In the genomic region with DNA sequence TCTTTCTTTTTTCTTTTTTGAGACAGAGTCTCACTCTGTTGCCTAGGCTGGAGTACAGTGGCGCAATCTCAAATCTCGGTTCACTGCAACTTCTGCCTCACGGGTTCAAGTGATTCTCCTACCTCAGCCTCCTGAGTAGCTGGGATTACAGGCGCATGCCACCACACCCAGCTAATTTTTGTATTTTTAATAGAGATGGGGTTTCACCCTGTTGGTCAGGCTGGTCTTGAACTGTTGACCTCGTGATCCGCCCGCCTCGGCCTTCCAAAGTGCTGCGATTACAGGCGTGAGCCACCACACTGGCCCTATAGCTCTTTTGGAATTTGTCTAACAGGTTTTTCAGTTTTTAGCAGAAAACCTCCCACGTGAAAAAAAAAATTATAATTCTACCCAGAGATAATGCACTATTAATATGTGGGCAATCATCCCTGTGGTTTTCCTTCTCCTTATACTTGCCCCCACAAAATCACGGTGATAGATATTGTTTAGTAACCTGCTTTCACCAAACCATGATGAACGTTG, we compare ENCODE assay signal across 1 cellular context.
TF ChIP-seq lines count a peak whose summit lies in the region.

No MANE protein-coding gene starts in this region.

TF ChIP-seq in A549, 52 proteins besides CTCF, POLR2A, EP300 and RAD21 (continued from another document):
- TF ChIP-seq EHF (CRISPR knock-in tag; IDR thresholded peaks at IDR 0.05) (0 out of 2 replicates have a peak, but pooled peaks have one; percentile 15), HOXB13 (CRISPR knock-in tag; IDR thresholded peaks at IDR 0.05; ENCODE audit: low read depth) (peak; percentile 73; the same call in 1 of the 2 replicates), CEBPB (IDR thresholded peaks at IDR 0.05) (peak in 1 of 2 experiments; percentile 68; a peak in 2 of 4 replicates)
- TF ChIP-seq, protein P1, sequence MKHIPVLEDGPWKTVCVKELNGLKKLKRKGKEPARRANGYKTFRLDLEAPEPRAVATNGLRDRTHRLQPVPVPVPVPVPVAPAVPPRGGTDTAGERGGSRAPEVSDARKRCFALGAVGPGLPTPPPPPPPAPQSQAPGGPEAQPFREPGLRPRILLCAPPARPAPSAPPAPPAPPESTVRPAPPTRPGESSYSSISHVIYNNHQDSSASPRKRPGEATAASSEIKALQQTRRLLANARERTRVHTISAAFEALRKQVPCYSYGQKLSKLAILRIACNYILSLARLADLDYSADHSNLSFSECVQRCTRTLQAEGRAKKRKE (CRISPR knock-in tag; IDR thresholded peaks at IDR 0.05; ENCODE audit: low read depth) = 0 out of 2 replicates have a peak, but pooled peaks have one; percentile 60
